ENCODE assay signal across 15 cellular contexts in genomic region chr3:41274944-41275668, GRCh38.
DNase-seq lines count a peak whose midpoint lies in the region; ATAC-seq, FAIRE-seq and TF ChIP-seq lines count a peak whose summit lies in the region.
"Had no signal": no experiment of that assay in that cellular context is flagged by ENCODE, and none has a peak within 500 bp of the region (broad histone marks: within the 10 kb centered on the region; RNA-seq: fewer than 3 reads in every experiment).

No MANE protein-coding gene starts in this region.

- H3K9me3 ChIP-seq in Panc1 (ENCODE audit: control insufficient read depth, insufficient read depth, low read depth, low read length) (no peaks in the 10 kb centered on the region), osteoblast (ENCODE audit: low read depth, low read length) (no peaks in the 10 kb centered on the region)

- in situ Hi-C loops in Panc1 (cut with HindIII; ENCODE audit: low pct_unique_long_range_greater_than_20kb, low sequenced_read_pairs): no loop called here
- in situ Hi-C loops in GM13977 (cut with MboI; ENCODE audit: low pct_unique_long_range_greater_than_20kb, low sequenced_read_pairs, unreplicated experiment): no loop called here

- no peaks in the 10 kb centered on the region for H4K20me1 ChIP-seq in osteoblast (ENCODE audit: insufficient read depth, low read length)

- no peak overlapping the region for H2AFZ ChIP-seq in osteoblast (ENCODE audit: low read length)

- H3K4me3 ChIP-seq in Panc1 (ENCODE audit: low read depth in 2 of 2, low read length in 2 of 2) (no peak overlapping the region), osteoblast (ENCODE audit: insufficient read depth, low read length) (no peak overlapping the region)

- no peak for TF ChIP-seq CTCF in Panc1 (IDR thresholded peaks at IDR 0.05)
- no peak for TF ChIP-seq CTCF in osteoblast (IDR thresholded peaks at IDR 0.05; ENCODE audit: extremely low read depth, low read depth, low read length)
- TF ChIP-seq CTCF in GM13977 (IDR thresholded peaks at IDR 0.05; ENCODE audit: extremely low read depth, insufficient read depth, missing control alignments): no peak

- no TSS peak for BruUV-seq in Panc1 (replicated peaks; lab: Mats Ljungman, UMichigan)

- no peaks in the 10 kb centered on the region for H3K79me2 ChIP-seq in osteoblast (ENCODE audit: insufficient read depth, low read length)

- no peak for FAIRE-seq in GM19239 (lab: Jason Lieb, UNC)
- FAIRE-seq: HTR-8/SVneo had no signal

- no peak overlapping the region for H3K27ac ChIP-seq in Panc1 (ENCODE audit: low read length)
- H3K27ac ChIP-seq in osteoblast (ENCODE audit: low read depth, low read length): no peak overlapping the region

- peak; percentile 77 for DNase-seq in EL
- peak; percentile 5 for DNase-seq in Panc1 (ENCODE audit: low read depth, low spot score)
- DNase-seq in osteoblast (ENCODE audit: insufficient read length, low spot score, missing footprints): peak; percentile 89
- no peak for DNase-seq in left lobe of liver (ENCODE audit: low spot score)
- no peak for DNase-seq in GM13977 (ENCODE audit: low spot score)
- DNase-seq in GM19239 (ENCODE audit: insufficient read length, low spot score): no peak
- DNase-seq: activated CD4-positive, CD25-positive, alpha-beta regulatory T cell treated with anti-CD3 and anti-CD28 coated beads, Interleukin-2, amount 50 U/mL, for 72 hours; activated T-cell treated with anti-CD3 and anti-CD28 coated beads, Interleukin-2, amount 50 U/mL, for 4 hours; anterior cingulate cortex; CD8-positive, alpha-beta memory T cell; endodermal cell; NCI-H748 treated with DMSO at 0.1 percent for 48 hours had no signal

- POLR2A ChIA-PET in Panc1 (lab: Charles Lee): no interaction called here

- no peak overlapping the region for H3K4me2 ChIP-seq in osteoblast (ENCODE audit: insufficient read depth, low read length)

- intact Hi-C loops in Panc1 (cut with micrococcal nuclease; ENCODE audit: unreplicated experiment): no loop called here

- H3K36me3 ChIP-seq in Panc1 (ENCODE audit: control insufficient read depth, insufficient read depth, low read length): no peaks in the 10 kb centered on the region
- no peaks in the 10 kb centered on the region for H3K36me3 ChIP-seq in osteoblast (ENCODE audit: insufficient read depth, low read length)

- no peaks in the 10 kb centered on the region for H3K27me3 ChIP-seq in Panc1 (ENCODE audit: control insufficient read depth, insufficient read depth, low read length)
- H3K27me3 ChIP-seq in osteoblast (ENCODE audit: insufficient read depth, low read length): no peaks in the 10 kb centered on the region

- ATAC-seq in Panc1 (no peak), esophagus mucosa (peak; percentile 63), left lobe of liver (no peak), GM19328 (IDR thresholded peaks at IDR 0.05; ENCODE audit: unreplicated experiment) (no peak)
- ATAC-seq: activated T-cell treated with anti-CD3 and anti-CD28 coated beads, Interleukin-2, amount 50 U/mL, for 4 hours had no signal

- H3K4me1 ChIP-seq in Panc1 (ENCODE audit: control insufficient read depth, insufficient read depth, low read length) (no peaks in the 10 kb centered on the region), osteoblast (ENCODE audit: insufficient read depth, low read length) (peaks cover 10% of the 10 kb centered on the region)

- CTCF ChIA-PET in Panc1 (lab: Charles Lee): no interaction called here

Comparison
In these comparisons a context has a peak if more than half of its experiments do, and no peak if none do; other contexts are left out.
1. DNase-seq: peak in EL (single experiment), Panc1 (single experiment) and osteoblast (single experiment); none in left lobe of liver (single experiment), GM13977 (single experiment) and GM19239 (single experiment).